Comparison of ENCODE assay signal across 16 cellular contexts in the genomic region with DNA sequence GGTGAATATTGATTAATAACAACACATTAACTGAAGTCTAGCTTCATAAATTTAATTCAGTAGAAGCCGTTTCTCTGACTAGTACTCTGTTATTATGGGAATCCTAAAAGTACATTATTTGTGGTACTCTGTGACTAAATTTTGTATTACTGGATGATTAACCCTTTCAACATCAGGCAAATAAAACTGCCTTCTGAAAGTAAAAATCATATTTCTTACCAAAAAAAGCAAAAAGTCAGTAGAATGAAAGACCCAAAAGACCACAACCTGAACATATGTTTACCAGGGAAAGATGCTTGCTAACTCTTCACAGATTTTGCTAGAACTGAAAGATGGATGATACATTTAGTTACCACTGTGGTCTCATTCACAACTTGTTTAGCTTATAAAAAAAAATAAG.
"Had no signal": no experiment of that assay in that cellular context is flagged by ENCODE, and none has a peak within 500 bp of the region (broad histone marks: within the 10 kb centered on the region; RNA-seq: fewer than 3 reads in every experiment).

No MANE protein-coding gene starts in this region.

- H3K9me3 ChIP-seq: lower lobe of right lung, psoas muscle, sigmoid colon had no signal

- H3K27me3 ChIP-seq: cardiac muscle cell, sigmoid colon had no signal

- H3K27me3 Mint-ChIP-seq: stimulated activated memory B cell treated with anti-CD40 and anti-IgM and Interleukin-4, amounts not matched to agents 10 μg/mL and 1 μg/mL and 100 μg/mL, for 72 hours; type B pancreatic cell had no signal

- H3K36me3 Mint-ChIP-seq: activated naive CD4-positive, alpha-beta T cell treated with anti-CD3 and anti-CD28 coated beads, Interleukin-2, amount 50 U/mL, for 72 hours; type B pancreatic cell had no signal

- H3K4me3 Mint-ChIP-seq: immature natural killer cell; mesothelial cell of epicardium; stimulated activated memory B cell treated with anti-CD40 and anti-IgM and Interleukin-4, amounts not matched to agents 10 μg/mL and 1 μg/mL and 100 μg/mL, for 72 hours; type B pancreatic cell had no signal

- H3K4me1 Mint-ChIP-seq: immature natural killer cell; stimulated activated memory B cell treated with anti-CD40 and anti-IgM and Interleukin-4, amounts not matched to agents 10 μg/mL and 1 μg/mL and 100 μg/mL, for 72 hours had no signal

- ATAC-seq: stimulated activated memory B cell treated with anti-CD40 and anti-IgM and Interleukin-4, amounts not matched to agents 10 μg/mL and 1 μg/mL and 100 μg/mL, for 72 hours had no signal

- H3K36me3 ChIP-seq: cardiac muscle cell had no signal

- H3K27ac ChIP-seq: cardiac muscle cell, epithelial cell of prostate, lower lobe of right lung, psoas muscle, sigmoid colon had no signal

- DNase-seq: activated CD4-positive, alpha-beta T cell treated with anti-CD3 and anti-CD28 coated beads, Interleukin-2, amount 50 U/mL, for 1 hour; activated CD4-positive, CD25-positive, alpha-beta regulatory T cell; activated gamma-delta T cell; left cardiac atrium; lower lobe of right lung; psoas muscle; sigmoid colon; stimulated activated CD4-positive, alpha-beta T cell treated with anti-CD3 and anti-CD28 coated beads, Interleukin-12 subunit alpha, Interleukin-12 subunit beta, amount 100 ng/mL, for 4 hours; stimulated activated CD4-positive, alpha-beta T cell treated with anti-CD3 and anti-CD28 coated beads, Interleukin-2, amount 100 ng/mL, for 24 hours had no signal

- H3K4me3 ChIP-seq: cardiac muscle cell, lower lobe of right lung, psoas muscle, sigmoid colon had no signal

- H3K9me3 Mint-ChIP-seq: activated naive CD4-positive, alpha-beta T cell treated with anti-CD3 and anti-CD28 coated beads, Interleukin-2, amount 50 U/mL, for 72 hours; immature natural killer cell; mesothelial cell of epicardium; stimulated activated memory B cell treated with anti-CD40 and anti-IgM and Interleukin-4, amounts not matched to agents 10 μg/mL and 1 μg/mL and 100 μg/mL, for 72 hours; type B pancreatic cell had no signal

- H3K4me1 ChIP-seq: psoas muscle, sigmoid colon had no signal
